In the genomic region with DNA sequence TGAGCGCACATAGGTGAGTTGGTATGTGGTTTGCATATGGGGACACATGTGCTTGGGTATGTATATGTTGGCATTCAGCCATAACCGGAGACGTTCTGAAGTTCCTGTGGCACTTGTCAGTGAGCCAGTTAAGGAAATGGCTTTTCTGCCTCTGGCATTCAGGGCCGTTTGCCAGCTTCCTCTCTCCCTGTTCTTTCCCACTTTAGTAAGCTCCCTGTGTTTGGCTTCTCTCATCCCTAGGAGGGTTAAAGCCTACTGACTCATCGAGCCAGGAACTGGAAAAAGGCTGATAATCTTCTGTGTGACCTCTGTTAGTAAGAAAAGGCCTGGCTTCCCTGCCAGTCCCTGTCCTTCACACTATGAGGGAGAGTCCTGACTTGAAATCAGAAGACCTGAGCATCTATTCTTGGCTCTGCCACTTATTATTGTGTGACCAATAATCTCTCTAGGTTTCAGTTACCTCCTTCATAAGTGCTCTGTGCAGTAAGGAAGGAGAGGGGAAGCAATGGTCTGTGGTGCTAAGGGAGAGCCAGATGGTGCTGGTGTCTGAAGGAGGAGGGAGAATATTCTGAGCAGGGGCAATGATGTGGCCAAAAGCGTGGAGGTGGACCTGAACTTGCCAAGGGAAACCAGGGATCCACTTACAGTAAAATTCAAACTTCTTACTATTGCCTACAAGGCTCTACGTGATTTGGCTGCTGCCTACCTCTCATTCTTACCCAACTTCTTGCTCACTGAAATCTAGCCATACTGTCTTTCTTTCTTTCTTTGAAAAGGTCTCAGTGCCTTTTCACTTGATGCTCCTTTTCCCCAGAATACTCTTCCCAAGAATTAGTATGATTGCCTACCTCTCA, we compare ENCODE assay signal across 1 cellular context.
TF ChIP-seq lines count a peak whose summit lies in the region.

No MANE protein-coding gene starts in this region.

TF ChIP-seq in HEK293, 187 proteins besides CTCF, POLR2A, EP300 and RAD21 (continued from another document and continues in another):
- TF ChIP-seq, protein P1, sequence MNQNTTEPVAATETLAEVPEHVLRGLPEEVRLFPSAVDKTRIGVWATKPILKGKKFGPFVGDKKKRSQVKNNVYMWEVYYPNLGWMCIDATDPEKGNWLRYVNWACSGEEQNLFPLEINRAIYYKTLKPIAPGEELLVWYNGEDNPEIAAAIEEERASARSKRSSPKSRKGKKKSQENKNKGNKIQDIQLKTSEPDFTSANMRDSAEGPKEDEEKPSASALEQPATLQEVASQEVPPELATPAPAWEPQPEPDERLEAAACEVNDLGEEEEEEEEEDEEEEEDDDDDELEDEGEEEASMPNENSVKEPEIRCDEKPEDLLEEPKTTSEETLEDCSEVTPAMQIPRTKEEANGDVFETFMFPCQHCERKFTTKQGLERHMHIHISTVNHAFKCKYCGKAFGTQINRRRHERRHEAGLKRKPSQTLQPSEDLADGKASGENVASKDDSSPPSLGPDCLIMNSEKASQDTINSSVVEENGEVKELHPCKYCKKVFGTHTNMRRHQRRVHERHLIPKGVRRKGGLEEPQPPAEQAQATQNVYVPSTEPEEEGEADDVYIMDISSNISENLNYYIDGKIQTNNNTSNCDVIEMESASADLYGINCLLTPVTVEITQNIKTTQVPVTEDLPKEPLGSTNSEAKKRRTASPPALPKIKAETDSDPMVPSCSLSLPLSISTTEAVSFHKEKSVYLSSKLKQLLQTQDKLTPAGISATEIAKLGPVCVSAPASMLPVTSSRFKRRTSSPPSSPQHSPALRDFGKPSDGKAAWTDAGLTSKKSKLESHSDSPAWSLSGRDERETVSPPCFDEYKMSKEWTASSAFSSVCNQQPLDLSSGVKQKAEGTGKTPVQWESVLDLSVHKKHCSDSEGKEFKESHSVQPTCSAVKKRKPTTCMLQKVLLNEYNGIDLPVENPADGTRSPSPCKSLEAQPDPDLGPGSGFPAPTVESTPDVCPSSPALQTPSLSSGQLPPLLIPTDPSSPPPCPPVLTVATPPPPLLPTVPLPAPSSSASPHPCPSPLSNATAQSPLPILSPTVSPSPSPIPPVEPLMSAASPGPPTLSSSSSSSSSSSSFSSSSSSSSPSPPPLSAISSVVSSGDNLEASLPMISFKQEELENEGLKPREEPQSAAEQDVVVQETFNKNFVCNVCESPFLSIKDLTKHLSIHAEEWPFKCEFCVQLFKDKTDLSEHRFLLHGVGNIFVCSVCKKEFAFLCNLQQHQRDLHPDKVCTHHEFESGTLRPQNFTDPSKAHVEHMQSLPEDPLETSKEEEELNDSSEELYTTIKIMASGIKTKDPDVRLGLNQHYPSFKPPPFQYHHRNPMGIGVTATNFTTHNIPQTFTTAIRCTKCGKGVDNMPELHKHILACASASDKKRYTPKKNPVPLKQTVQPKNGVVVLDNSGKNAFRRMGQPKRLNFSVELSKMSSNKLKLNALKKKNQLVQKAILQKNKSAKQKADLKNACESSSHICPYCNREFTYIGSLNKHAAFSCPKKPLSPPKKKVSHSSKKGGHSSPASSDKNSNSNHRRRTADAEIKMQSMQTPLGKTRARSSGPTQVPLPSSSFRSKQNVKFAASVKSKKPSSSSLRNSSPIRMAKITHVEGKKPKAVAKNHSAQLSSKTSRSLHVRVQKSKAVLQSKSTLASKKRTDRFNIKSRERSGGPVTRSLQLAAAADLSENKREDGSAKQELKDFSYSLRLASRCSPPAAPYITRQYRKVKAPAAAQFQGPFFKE (tag by site-specific recombination; IDR thresholded peaks at IDR 0.05; ENCODE audit: borderline replicate concordance): no peak
- TF ChIP-seq ZNF830 (tag by site-specific recombination; IDR thresholded peaks at IDR 0.05; ENCODE audit: low read depth) (no peak), OSR2 (tag by site-specific recombination; IDR thresholded peaks at IDR 0.05) (peak; percentile 77), ZNF26 (tag by site-specific recombination; IDR thresholded peaks at IDR 0.05) (no peak), ZNF670 (tag by site-specific recombination; IDR thresholded peaks at IDR 0.05; ENCODE audit: low read depth) (no peak), ZNF560 (tag by site-specific recombination; IDR thresholded peaks at IDR 0.05; ENCODE audit: borderline replicate concordance) (no peak), ZNF16 (tag by site-specific recombination; IDR thresholded peaks at IDR 0.05; ENCODE audit: low read depth) (no peak), ZNF707 (tag by site-specific recombination; IDR thresholded peaks at IDR 0.05) (no peak), ZBTB1 (tag by site-specific recombination; IDR thresholded peaks at IDR 0.05) (no peak), ZFP69B (tag by site-specific recombination; IDR thresholded peaks at IDR 0.05) (peak; percentile 82), TCF7L2 (IDR thresholded peaks at IDR 0.05; ENCODE audit: borderline replicate concordance, low read depth, low read length) (no peak), SP3 (tag by site-specific recombination; IDR thresholded peaks at IDR 0.05) (no peak), ZNF174 (tag by site-specific recombination; IDR thresholded peaks at IDR 0.05) (no peak), ZNF449 (tag by site-specific recombination; IDR thresholded peaks at IDR 0.05) (no peak), MZF1 (tag by site-specific recombination; IDR thresholded peaks at IDR 0.05; ENCODE audit: borderline replicate concordance) (peak; percentile 49; the same call in 1 of the 2 replicates), ZBTB7A (tag by site-specific recombination; IDR thresholded peaks at IDR 0.05; ENCODE audit: low read depth) (no peak), ZNF23 (tag by site-specific recombination; IDR thresholded peaks at IDR 0.05; ENCODE audit: borderline replicate concordance) (no peak), ZNF677 (tag by site-specific recombination; IDR thresholded peaks at IDR 0.05) (no peak), SP7 (tag by site-specific recombination; IDR thresholded peaks at IDR 0.05) (peak; percentile 61), ZNF513 (tag by site-specific recombination; IDR thresholded peaks at IDR 0.05) (no peak), ZBTB10 (tag by site-specific recombination; IDR thresholded peaks at IDR 0.05) (no peak), ZIC2 (tag by site-specific recombination; IDR thresholded peaks at IDR 0.05) (no peak), ZBTB49 (tag by site-specific recombination; IDR thresholded peaks at IDR 0.05; ENCODE audit: low read depth) (no peak), ZNF585B (tag by site-specific recombination; IDR thresholded peaks at IDR 0.05) (no peak), ZNF692 (tag by site-specific recombination; IDR thresholded peaks at IDR 0.05) (peak; percentile 94), ZFHX2 (tag by site-specific recombination; conservative IDR thresholded peaks at IDR 0.05) (no peak), KLF1 (tag by site-specific recombination; IDR thresholded peaks at IDR 0.05) (no peak), ZNF433 (tag by site-specific recombination; IDR thresholded peaks at IDR 0.05; ENCODE audit: low read depth) (no peak), ZEB2 (tag by site-specific recombination; IDR thresholded peaks at IDR 0.05) (peak; percentile 65; the same call in 1 of the 2 replicates), ZNF768 (tag by site-specific recombination; IDR thresholded peaks at IDR 0.05) (no peak)
- TF ChIP-seq, protein P2, sequence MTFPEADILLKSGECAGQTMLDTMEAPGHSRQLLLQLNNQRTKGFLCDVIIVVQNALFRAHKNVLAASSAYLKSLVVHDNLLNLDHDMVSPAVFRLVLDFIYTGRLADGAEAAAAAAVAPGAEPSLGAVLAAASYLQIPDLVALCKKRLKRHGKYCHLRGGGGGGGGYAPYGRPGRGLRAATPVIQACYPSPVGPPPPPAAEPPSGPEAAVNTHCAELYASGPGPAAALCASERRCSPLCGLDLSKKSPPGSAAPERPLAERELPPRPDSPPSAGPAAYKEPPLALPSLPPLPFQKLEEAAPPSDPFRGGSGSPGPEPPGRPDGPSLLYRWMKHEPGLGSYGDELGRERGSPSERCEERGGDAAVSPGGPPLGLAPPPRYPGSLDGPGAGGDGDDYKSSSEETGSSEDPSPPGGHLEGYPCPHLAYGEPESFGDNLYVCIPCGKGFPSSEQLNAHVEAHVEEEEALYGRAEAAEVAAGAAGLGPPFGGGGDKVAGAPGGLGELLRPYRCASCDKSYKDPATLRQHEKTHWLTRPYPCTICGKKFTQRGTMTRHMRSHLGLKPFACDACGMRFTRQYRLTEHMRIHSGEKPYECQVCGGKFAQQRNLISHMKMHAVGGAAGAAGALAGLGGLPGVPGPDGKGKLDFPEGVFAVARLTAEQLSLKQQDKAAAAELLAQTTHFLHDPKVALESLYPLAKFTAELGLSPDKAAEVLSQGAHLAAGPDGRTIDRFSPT (tag by site-specific recombination; IDR thresholded peaks at IDR 0.05): no peak
- TF ChIP-seq, protein P3, sequence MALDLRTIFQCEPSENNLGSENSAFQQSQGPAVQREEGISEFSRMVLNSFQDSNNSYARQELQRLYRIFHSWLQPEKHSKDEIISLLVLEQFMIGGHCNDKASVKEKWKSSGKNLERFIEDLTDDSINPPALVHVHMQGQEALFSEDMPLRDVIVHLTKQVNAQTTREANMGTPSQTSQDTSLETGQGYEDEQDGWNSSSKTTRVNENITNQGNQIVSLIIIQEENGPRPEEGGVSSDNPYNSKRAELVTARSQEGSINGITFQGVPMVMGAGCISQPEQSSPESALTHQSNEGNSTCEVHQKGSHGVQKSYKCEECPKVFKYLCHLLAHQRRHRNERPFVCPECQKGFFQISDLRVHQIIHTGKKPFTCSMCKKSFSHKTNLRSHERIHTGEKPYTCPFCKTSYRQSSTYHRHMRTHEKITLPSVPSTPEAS (tag by site-specific recombination; IDR thresholded peaks at IDR 0.05): no peak
